Comparison of ENCODE assay signal across 1 cellular context in genomic region chr1:219432966-219433365, GRCh38.
TF ChIP-seq lines count a peak whose summit lies in the region.

No MANE protein-coding gene starts in this region.

TF ChIP-seq in SK-N-SH, 30 proteins besides CTCF, POLR2A, EP300 and RAD21 (continued from another document):
- TF ChIP-seq ZBTB33 (IDR thresholded peaks at IDR 0.05; ENCODE audit: borderline replicate concordance, low read depth) (no peak), MAX (IDR thresholded peaks at IDR 0.05; ENCODE audit: low read depth) (no peak), CHD2 (IDR thresholded peaks at IDR 0.05; ENCODE audit: low read length, partially characterized antibody) (no peak), GATA2 (CRISPR knock-in tag; IDR thresholded peaks at IDR 0.05) (no peak), IRF3 (IDR thresholded peaks at IDR 0.05; ENCODE audit: low read depth, low read length) (no peak), FOXM1 (IDR thresholded peaks at IDR 0.05; ENCODE audit: low read depth) (no peak), USF2 (IDR thresholded peaks at IDR 0.05; ENCODE audit: borderline replicate concordance, low read depth, low read length) (no peak), USF1 (IDR thresholded peaks at IDR 0.05; ENCODE audit: borderline replicate concordance, low read depth) (no peak)
